15 cellular contexts compared by ENCODE assay signal in the genomic region with DNA sequence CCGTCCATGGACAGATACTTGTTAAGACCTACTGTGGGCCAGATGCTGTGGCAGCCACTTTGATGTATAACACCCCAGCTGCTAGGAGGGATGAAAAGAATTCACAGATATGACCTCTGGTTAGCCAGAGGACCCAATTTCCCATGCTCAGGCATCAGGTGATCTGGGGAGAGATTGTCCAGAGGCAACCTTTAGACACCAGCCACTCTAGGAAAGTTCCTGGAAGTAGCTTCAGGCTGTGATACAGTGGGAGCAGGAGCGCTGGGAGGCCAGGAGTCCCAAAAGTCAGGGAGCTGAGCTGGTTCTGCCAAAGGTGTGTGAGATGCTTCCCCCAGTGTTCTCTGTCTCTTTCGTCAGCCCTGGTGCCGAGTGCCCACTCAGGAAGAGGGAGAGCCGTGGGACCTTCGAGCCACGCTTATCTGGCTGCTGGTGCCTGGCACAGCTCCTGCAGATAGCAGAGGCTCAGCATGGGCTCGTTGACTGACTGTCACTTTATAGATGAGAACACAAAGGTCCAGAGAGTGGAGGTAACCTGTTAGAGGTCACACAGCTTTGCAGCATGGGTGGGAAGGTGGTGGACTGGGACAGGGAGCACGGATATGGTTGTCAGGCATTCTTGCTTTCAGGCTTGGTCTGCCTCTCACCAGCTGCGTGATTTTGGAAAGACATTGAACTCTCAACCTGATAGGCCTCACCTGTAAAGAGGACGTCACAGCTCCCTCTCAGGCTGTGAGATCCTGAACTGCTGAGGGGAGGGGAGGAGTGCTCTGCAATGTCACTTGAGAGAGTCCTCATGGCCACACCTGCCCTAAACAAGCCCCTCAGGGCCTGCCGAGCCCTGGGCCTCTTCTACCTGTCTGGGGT. TPM values are rescaled to one million over a fixed set of nuclear protein-coding genes. Genes with fewer than 3 reads are reported as not detected.
DNase-seq lines count a peak whose midpoint lies in the region; TF ChIP-seq lines count a peak whose summit lies in the region.
"Had no signal": no experiment of that assay in that cellular context is flagged by ENCODE, and none has a peak within 500 bp of the region (broad histone marks: within the 10 kb centered on the region; RNA-seq: fewer than 3 reads in every experiment).

No MANE protein-coding gene starts in this region.

- H3K4me1 ChIP-seq in PC-9 (replicated peaks; ENCODE audit: insufficient read depth) = peaks cover 78% of the 10 kb centered on the region
- H3K4me1 ChIP-seq in hepatocyte (ENCODE audit: insufficient read depth) = peaks cover 32% of the 10 kb centered on the region
- peaks cover 26 to 33% of the 10 kb centered on the region in 2 experiments for H3K4me1 ChIP-seq in trophoblast cell (ENCODE audit: control insufficient read depth in 1 of 2, insufficient read depth in 2 of 2, low read length in 2 of 2)

- no peak overlapping the region for H3K27ac Mint-ChIP-seq in activated CD4-positive, alpha-beta T cell treated with anti-CD3 and anti-CD28 coated beads, Interleukin-2, amount 10 ng/mL, durations not matched to agents 7 days and 5 days
- H3K27ac Mint-ChIP-seq: B cell had no signal

- peaks cover 7% of the 10 kb centered on the region for H3K36me3 Mint-ChIP-seq in activated CD4-positive, alpha-beta T cell treated with anti-CD3 and anti-CD28 coated beads, Interleukin-2, amount 10 ng/mL, durations not matched to agents 7 days and 5 days (ENCODE audit: low read depth)

- H2BK12ac ChIP-seq in trophoblast cell (ENCODE audit: low read length) = no peak overlapping the region

- H3K79me2 ChIP-seq in PC-9 (ENCODE audit: low read depth) (peaks cover 10% of the 10 kb centered on the region; the same call in 1 of the 2 replicates), hepatocyte (no peaks in the 10 kb centered on the region), trophoblast cell (ENCODE audit: control insufficient read depth, insufficient read depth, low read length, poor library complexity) (no peaks in the 10 kb centered on the region)

- no peak overlapping the region for H3K23ac ChIP-seq in trophoblast cell (ENCODE audit: low read length)

- H3K27ac ChIP-seq in PC-9 (peak overlapping the region; percentile 67), hepatocyte (peak overlapping the region; percentile 89), trophoblast cell (ENCODE audit: low read depth, low read length) (no peak overlapping the region)
- H3K27ac ChIP-seq: ascending aorta, heart left ventricle had no signal

- no peak overlapping the region for H3K4me3 Mint-ChIP-seq in activated CD4-positive, alpha-beta T cell treated with anti-CD3 and anti-CD28 coated beads, Interleukin-2, amount 10 ng/mL, durations not matched to agents 7 days and 5 days
- H3K4me3 Mint-ChIP-seq: B cell had no signal

- H3K4me2 ChIP-seq in PC-9 (peak overlapping the region; percentile 73), hepatocyte (peak overlapping the region; percentile 63), trophoblast cell (ENCODE audit: low read length) (no peak overlapping the region)

- no peak overlapping the region for H3K18ac ChIP-seq in trophoblast cell (ENCODE audit: low read length)

- no peaks in the 10 kb centered on the region for H4K20me1 ChIP-seq in PC-9 (ENCODE audit: insufficient read depth)
- H4K20me1 ChIP-seq in hepatocyte (ENCODE audit: insufficient read depth, poor library complexity, severe bottlenecking) = no peaks in the 10 kb centered on the region

- intact Hi-C loops in PC-9 (cut with micrococcal nuclease; ENCODE audit: unreplicated experiment) = loop anchor here (1.0 kb wide), 2 partner anchors 8 to 46 kb away; no protein-coding TSS in a partner anchor

- TF ChIP-seq CTCF in PC-9 (conservative IDR thresholded peaks at IDR 0.05) (no peak), hepatocyte (IDR thresholded peaks at IDR 0.05; ENCODE audit: poor library complexity) (no peak)

- peaks cover 3% of the 10 kb centered on the region for H3K79me1 ChIP-seq in trophoblast cell (ENCODE audit: low read length)

- H3K9me2 ChIP-seq in PC-9 (ENCODE audit: insufficient read depth) = no peaks in the 10 kb centered on the region
- H3K9me2 ChIP-seq in hepatocyte (replicated peaks; ENCODE audit: insufficient read depth) = no peaks in the 10 kb centered on the region

- no peaks in the 10 kb centered on the region for H3K9me3 ChIP-seq in PC-9 (ENCODE audit: insufficient read depth, low read depth)
- H3K9me3 ChIP-seq in hepatocyte (ENCODE audit: low read depth) = no peaks in the 10 kb centered on the region
- peaks cover 4% of the 10 kb centered on the region for H3K9me3 ChIP-seq in trophoblast cell (ENCODE audit: insufficient read depth, low read depth, low read length)
- H3K9me3 ChIP-seq: ascending aorta, heart left ventricle had no signal

- no peak overlapping the region for H3K4ac ChIP-seq in trophoblast cell (ENCODE audit: low read depth, low read length)

- H3K27me3 ChIP-seq in PC-9 (ENCODE audit: insufficient read depth, low read depth) (no peaks in the 10 kb centered on the region), hepatocyte (no peaks in the 10 kb centered on the region), trophoblast cell (ENCODE audit: insufficient read depth, low read length) (no peaks in the 10 kb centered on the region)
- H3K27me3 ChIP-seq: ascending aorta, heart left ventricle had no signal

- POLR2A ChIA-PET in PC-9 (lab: Charles Lee; ENCODE audit: unreplicated experiment) = interaction anchor here (0.6 to 0.7 kb wide), 4 partner anchors 9 to 604 kb away, joined by 3 to 10 read pairs (median 4); no protein-coding TSS in a partner anchor
- POLR2A ChIA-PET in activated CD4-positive, alpha-beta T cell treated with anti-CD3 and anti-CD28 coated beads, Interleukin-2, amount 10 ng/mL, durations not matched to agents 7 days and 5 days (lab: Charles Lee) = no interaction called here

- peaks cover 23% of the 10 kb centered on the region for H3K4me1 Mint-ChIP-seq in activated CD4-positive, alpha-beta T cell treated with anti-CD3 and anti-CD28 coated beads, Interleukin-2, amount 10 ng/mL, durations not matched to agents 7 days and 5 days

- no TSS peak for BruUV-seq in PC-9 (replicated peaks; lab: Mats Ljungman, UMichigan)

- H3K9ac ChIP-seq in trophoblast cell (ENCODE audit: low read length) = no peak overlapping the region

- H3K4me3 ChIP-seq in PC-9 (no peak overlapping the region; the same call in 1 of the 2 replicates), hepatocyte (no peak overlapping the region), trophoblast cell (ENCODE audit: low read depth, low read length) (no peak overlapping the region)
- H3K4me3 ChIP-seq: ascending aorta, heart left ventricle had no signal

- no peak overlapping the region for H4K8ac ChIP-seq in trophoblast cell (ENCODE audit: low read depth, low read length)

- CTCF ChIA-PET in PC-9 (lab: Charles Lee) = no interaction called here
- CTCF ChIA-PET in activated CD4-positive, alpha-beta T cell treated with anti-CD3 and anti-CD28 coated beads, Interleukin-2, amount 10 ng/mL, durations not matched to agents 7 days and 5 days (lab: Charles Lee) = interaction anchor here (0.8 to 2.5 kb wide), 4 partner anchors 8 to 36 kb away, joined by 3 to 14 read pairs (median 4); no protein-coding TSS in a partner anchor

- no peak overlapping the region for H2AFZ ChIP-seq in PC-9
- H2AFZ ChIP-seq in hepatocyte = no peak overlapping the region
- H2AFZ ChIP-seq in trophoblast cell (ENCODE audit: insufficient read depth, low read length, poor library complexity) = no peak overlapping the region

- H3K9me3 Mint-ChIP-seq in activated CD4-positive, alpha-beta T cell treated with anti-CD3 and anti-CD28 coated beads, Interleukin-2, amount 10 ng/mL, durations not matched to agents 7 days and 5 days = peaks cover 10% of the 10 kb centered on the region

- H3K36me3 ChIP-seq in PC-9 (ENCODE audit: low read depth) (no peaks in the 10 kb centered on the region), hepatocyte (replicated peaks; ENCODE audit: insufficient read depth, low read depth) (no peaks in the 10 kb centered on the region), trophoblast cell (ENCODE audit: control insufficient read depth in 1 of 2, insufficient read depth in 2 of 2, low read length in 2 of 2) (no peaks in the 10 kb centered on the region)
- H3K36me3 ChIP-seq: ascending aorta, heart left ventricle had no signal

- no peak overlapping the region for H2BK5ac ChIP-seq in trophoblast cell (ENCODE audit: low read depth, low read length, poor library complexity)

- 68% methylated on average over 12 of the region's 12 CpGs for WGBS in hepatocyte (ENCODE audit: low lambda C conversion rate, missing lambda C conversion rate)
- WGBS in trophoblast cell (ENCODE audit: extremely low coverage, insufficient coverage, insufficient read length) = no CpG with 5 or more reads among the region's 12 CpGs

- H4K91ac ChIP-seq in trophoblast cell (ENCODE audit: low read depth, low read length) = peak overlapping the region; percentile 16

- H4K12ac ChIP-seq in trophoblast cell (ENCODE audit: low read depth, low read length) = no peak overlapping the region

- no peak overlapping the region for H2AK5ac ChIP-seq in trophoblast cell (ENCODE audit: low read length)

- no peak overlapping the region for H3K14ac ChIP-seq in trophoblast cell (ENCODE audit: low read length)

- H3F3A ChIP-seq in PC-9 (ENCODE audit: insufficient read depth, low read depth) = peaks cover 48% of the 10 kb centered on the region

- H2BK120ac ChIP-seq in trophoblast cell (ENCODE audit: insufficient read depth, low read length, poor library complexity) = no peak overlapping the region

- peaks cover 21% of the 10 kb centered on the region for H3K27me3 Mint-ChIP-seq in activated CD4-positive, alpha-beta T cell treated with anti-CD3 and anti-CD28 coated beads, Interleukin-2, amount 10 ng/mL, durations not matched to agents 7 days and 5 days

- DNase-seq in DMS79 (lab: John Stamatoyannopoulos, UW) (peak; percentile 57), PC-9 (peak in 1 of 2 experiments; percentile 34), hepatocyte (ENCODE audit: low spot score) (peak; percentile 54), trophoblast cell (no peak), NCI-H2196 (lab: John Stamatoyannopoulos, UW; ENCODE audit: unreplicated experiment) (no peak), SHP77 (lab: John Stamatoyannopoulos, UW) (no peak)
- no peak for DNase-seq in activated CD4-positive, alpha-beta T cell treated with anti-CD3 and anti-CD28 coated beads, Interleukin-2, amount 10 ng/mL, durations not matched to agents 7 days and 5 days
- no peak for DNase-seq in NK-92 treated with Interleukin-12 subunit alpha and Interleukin-12 subunit beta, amount 100 ng/mL, for 24 hours (lab: John Stamatoyannopoulos, UW)
- DNase-seq: cortex of kidney, heart left ventricle, kidney, NCI-H1694 treated with DMSO at 0.1 percent for 48 hours, OCI-M1 had no signal

RNA-seq across cellular contexts. Expression of a gene that starts 7.8 kb away (rescaled TPM):
- total RNA-seq in PC-9 (2021) (74.2 and 86.6 TPM in 2 replicates), hepatocyte (66.8 and 68.2 TPM in 2 replicates)
- polyA plus RNA-seq in hepatocyte = 57.5 and 74.4 TPM in 2 replicates
- 61.1 and 61.5 TPM in 2 replicates for polyA plus RNA-seq in trophoblast cell (2013)
- 10 to 100 TPM; 44.3 to 46.8 TPM for total RNA-seq in activated CD4-positive, alpha-beta T cell treated with anti-CD3 and anti-CD28 coated beads, Interleukin-2, amount 10 ng/mL, durations not matched to agents 7 days and 5 days

RNA-seq across cellular contexts. Expression of a gene that starts 21.7 kb away (rescaled TPM):
- total RNA-seq in PC-9 (2021) (23.5 and 30.3 TPM in 2 replicates), hepatocyte (25.2 and 26.2 TPM in 2 replicates)
- polyA plus RNA-seq in hepatocyte = 20.8 and 24.0 TPM in 2 replicates
- 10.6 and 10.8 TPM in 2 replicates for polyA plus RNA-seq in trophoblast cell (2013)
- total RNA-seq in activated CD4-positive, alpha-beta T cell treated with anti-CD3 and anti-CD28 coated beads, Interleukin-2, amount 10 ng/mL, durations not matched to agents 7 days and 5 days = 10 to 100 TPM; 20.8 to 21.3 TPM

Comparison
In these comparisons a context has a peak if more than half of its experiments do, and no peak if none do; other contexts are left out.
1. DNase-seq: peak in DMS79 (single experiment) and hepatocyte (single experiment); none in trophoblast cell (0 of 2), activated CD4-positive, alpha-beta T cell treated with anti-CD3 and anti-CD28 coated beads, Interleukin-2, amount 10 ng/mL, durations not matched to agents 7 days and 5 days (single experiment), NK-92 treated with Interleukin-12 subunit alpha and Interleukin-12 subunit beta, amount 100 ng/mL, for 24 hours (single experiment), NCI-H2196 (single experiment) and SHP77 (0 of 2).